8 cellular contexts compared by ENCODE assay signal in genomic region chr20:47352332-47353223, GRCh38. TPM values are rescaled to one million over a fixed set of nuclear protein-coding genes. Genes with fewer than 3 reads are reported as not detected.
A peak's percentile ranks its signal among the peaks of the same experiment; 100 is the strongest.
DNase-seq lines count a peak whose midpoint lies in the region; ATAC-seq lines count a peak whose summit lies in the region.

No MANE protein-coding gene starts in this region.

- peak overlapping the region; percentile 100 for H3K27ac ChIP-seq in temporal lobe (ENCODE audit: low read depth, low read length)

- H3K27ac Mint-ChIP-seq in stimulated activated naive CD8-positive, alpha-beta T cell treated with anti-CD3 and anti-CD28 coated beads, Interleukin-15, Interleukin-2, amounts not matched to agents 100 ng/mL and 50 ng/mL, for 24 hours = peak overlapping the region; percentile 57

- DNase-seq in stimulated activated naive CD8-positive, alpha-beta T cell treated with anti-CD3 and anti-CD28 coated beads, Interleukin-15, Interleukin-2, amounts not matched to agents 100 U/mL and 50 U/mL, for 24 hours = no peak
- DNase-seq in amygdala (lab: John Stamatoyannopoulos, UW) = peak in 37 of 56 donors; percentile 19 to 87 (median 53)
- peak; percentile 63 for DNase-seq in iris pigment epithelial cell (ENCODE audit: low read depth)
- DNase-seq in NK-92 (lab: John Stamatoyannopoulos, UW; ENCODE audit: unreplicated experiment) = no peak
- DNase-seq in A172 (ENCODE audit: low spot score) = no peak

- H3K4me1 Mint-ChIP-seq in stimulated activated naive CD8-positive, alpha-beta T cell treated with anti-CD3 and anti-CD28 coated beads, Interleukin-15, Interleukin-2, amounts not matched to agents 100 ng/mL and 50 ng/mL, for 24 hours (ENCODE audit: low read depth) = no peaks in the 10 kb centered on the region

- H3K4me3 Mint-ChIP-seq in stimulated activated naive CD8-positive, alpha-beta T cell treated with anti-CD3 and anti-CD28 coated beads, Interleukin-15, Interleukin-2, amounts not matched to agents 100 ng/mL and 50 ng/mL, for 24 hours = no peak overlapping the region

- no peak for ATAC-seq in stimulated activated naive CD8-positive, alpha-beta T cell treated with anti-CD3 and anti-CD28 coated beads, Interleukin-15, Interleukin-2, amounts not matched to agents 100 U/mL and 50 U/mL, for 24 hours
- ATAC-seq in HG03565 (IDR thresholded peaks at IDR 0.05; ENCODE audit: unreplicated experiment) = no peak

- no peaks in the 10 kb centered on the region for H3K9me3 Mint-ChIP-seq in stimulated activated naive CD8-positive, alpha-beta T cell treated with anti-CD3 and anti-CD28 coated beads, Interleukin-15, Interleukin-2, amounts not matched to agents 100 ng/mL and 50 ng/mL, for 24 hours

- peaks cover 12% of the 10 kb centered on the region for H3K36me3 Mint-ChIP-seq in stimulated activated naive CD8-positive, alpha-beta T cell treated with anti-CD3 and anti-CD28 coated beads, Interleukin-15, Interleukin-2, amounts not matched to agents 100 ng/mL and 50 ng/mL, for 24 hours (ENCODE audit: low read depth)

- H3K27me3 Mint-ChIP-seq in stimulated activated naive CD8-positive, alpha-beta T cell treated with anti-CD3 and anti-CD28 coated beads, Interleukin-15, Interleukin-2, amounts not matched to agents 100 ng/mL and 50 ng/mL, for 24 hours = no peaks in the 10 kb centered on the region

RNA-seq across cellular contexts. Expression of gene ZMYND8, which starts 3.9 kb away (rescaled TPM):
- total RNA-seq in temporal lobe = 32.2 TPM
- total RNA-seq in A172 (2014; rRNA removed; shearing (Covaris generic)) = 19.6 and 22.1 TPM in 2 replicates

Comparison
In these comparisons a context has a peak if more than half of its experiments do, and no peak if none do; other contexts are left out.
1. DNase-seq: peak in amygdala (37 of 56) and iris pigment epithelial cell (single experiment); none in stimulated activated naive CD8-positive, alpha-beta T cell treated with anti-CD3 and anti-CD28 coated beads, Interleukin-15, Interleukin-2, amounts not matched to agents 100 U/mL and 50 U/mL, for 24 hours (single experiment), NK-92 (single experiment) and A172 (single experiment).